1 cellular context compared by ENCODE assay signal in genomic region chr7:78232806-78233205, GRCh38.
TF ChIP-seq lines count a peak whose summit lies in the region.

No MANE protein-coding gene starts in this region.

TF ChIP-seq in SK-N-SH treated with all-trans-retinoic acid at 6 μM for 48 hours, 23 proteins besides CTCF, POLR2A, EP300 and RAD21 (continued from another document):
- no peak for TF ChIP-seq TSHZ2 (CRISPR knock-in tag; IDR thresholded peaks at IDR 0.05)
- no peak for TF ChIP-seq ZC3H10 (CRISPR knock-in tag; IDR thresholded peaks at IDR 0.05)
- TF ChIP-seq CSDC2 (CRISPR knock-in tag; IDR thresholded peaks at IDR 0.05), result no peak
TF ChIP-seq in SK-N-SH treated with all-trans-retinoic acid at 6 μM for 48 hours: peak in this region for 0.
